In the genomic region with DNA sequence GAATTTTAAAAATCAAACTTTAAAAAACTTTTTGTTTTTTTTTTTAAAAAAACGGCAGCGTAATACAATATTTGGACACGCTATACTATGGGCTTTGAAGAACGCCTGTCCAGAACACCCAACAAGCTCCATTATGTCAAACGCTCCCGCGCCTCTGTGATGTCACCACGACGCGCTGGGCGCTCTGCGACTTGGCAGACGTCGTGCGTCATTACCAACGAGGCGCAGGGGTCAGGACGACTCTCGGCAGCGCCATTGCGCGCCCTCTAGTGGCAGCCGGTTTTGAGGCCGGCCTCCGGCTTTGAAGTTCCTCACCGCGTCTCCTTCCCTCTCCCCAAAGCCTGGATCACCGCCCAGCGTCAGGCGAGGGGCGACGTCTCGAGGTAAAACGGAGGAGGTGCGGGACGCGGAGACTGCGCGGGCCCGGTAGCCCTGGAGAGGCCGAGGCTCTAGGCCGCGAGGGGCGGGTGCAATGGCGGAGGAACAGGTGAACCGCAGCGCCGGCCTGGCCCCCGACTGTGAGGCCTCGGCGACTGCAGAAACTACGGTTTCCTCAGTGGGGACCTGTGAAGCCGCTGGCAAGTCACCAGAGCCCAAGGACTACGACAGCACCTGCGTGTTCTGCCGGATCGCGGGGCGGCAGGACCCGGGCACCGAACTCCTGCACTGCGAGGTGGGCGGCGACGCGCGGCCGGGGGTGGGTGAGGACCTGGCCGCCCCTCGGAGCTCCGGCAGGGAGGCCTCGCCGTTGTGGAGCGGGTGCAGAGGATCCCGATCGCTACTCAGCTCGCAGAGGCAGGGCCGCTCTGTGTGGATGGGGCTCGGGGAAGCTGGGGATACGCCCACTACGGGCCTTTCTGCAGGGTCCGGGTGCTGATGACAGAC, we compare ENCODE assay signal across 1 cellular context.
TF ChIP-seq lines count a peak whose summit lies in the region.

A gene (plus strand): TSS at position 265 of the 885 bp plus-strand sequence. CDS start 208 bp downstream, at position 473.

TF ChIP-seq in GM23338, 12 proteins besides CTCF, POLR2A, EP300 and RAD21 (continued from another document):
- TF ChIP-seq, protein P1, sequence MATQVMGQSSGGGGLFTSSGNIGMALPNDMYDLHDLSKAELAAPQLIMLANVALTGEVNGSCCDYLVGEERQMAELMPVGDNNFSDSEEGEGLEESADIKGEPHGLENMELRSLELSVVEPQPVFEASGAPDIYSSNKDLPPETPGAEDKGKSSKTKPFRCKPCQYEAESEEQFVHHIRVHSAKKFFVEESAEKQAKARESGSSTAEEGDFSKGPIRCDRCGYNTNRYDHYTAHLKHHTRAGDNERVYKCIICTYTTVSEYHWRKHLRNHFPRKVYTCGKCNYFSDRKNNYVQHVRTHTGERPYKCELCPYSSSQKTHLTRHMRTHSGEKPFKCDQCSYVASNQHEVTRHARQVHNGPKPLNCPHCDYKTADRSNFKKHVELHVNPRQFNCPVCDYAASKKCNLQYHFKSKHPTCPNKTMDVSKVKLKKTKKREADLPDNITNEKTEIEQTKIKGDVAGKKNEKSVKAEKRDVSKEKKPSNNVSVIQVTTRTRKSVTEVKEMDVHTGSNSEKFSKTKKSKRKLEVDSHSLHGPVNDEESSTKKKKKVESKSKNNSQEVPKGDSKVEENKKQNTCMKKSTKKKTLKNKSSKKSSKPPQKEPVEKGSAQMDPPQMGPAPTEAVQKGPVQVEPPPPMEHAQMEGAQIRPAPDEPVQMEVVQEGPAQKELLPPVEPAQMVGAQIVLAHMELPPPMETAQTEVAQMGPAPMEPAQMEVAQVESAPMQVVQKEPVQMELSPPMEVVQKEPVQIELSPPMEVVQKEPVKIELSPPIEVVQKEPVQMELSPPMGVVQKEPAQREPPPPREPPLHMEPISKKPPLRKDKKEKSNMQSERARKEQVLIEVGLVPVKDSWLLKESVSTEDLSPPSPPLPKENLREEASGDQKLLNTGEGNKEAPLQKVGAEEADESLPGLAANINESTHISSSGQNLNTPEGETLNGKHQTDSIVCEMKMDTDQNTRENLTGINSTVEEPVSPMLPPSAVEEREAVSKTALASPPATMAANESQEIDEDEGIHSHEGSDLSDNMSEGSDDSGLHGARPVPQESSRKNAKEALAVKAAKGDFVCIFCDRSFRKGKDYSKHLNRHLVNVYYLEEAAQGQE (IDR thresholded peaks at IDR 0.05; ENCODE audit: unreplicated experiment): no peak
- TF ChIP-seq STAT1 (IDR thresholded peaks at IDR 0.05; ENCODE audit: unreplicated experiment) (no peak), JUNB (IDR thresholded peaks at IDR 0.05; ENCODE audit: unreplicated experiment) (no peak), CREB1 (CRISPR knock-in tag; IDR thresholded peaks at IDR 0.05; ENCODE audit: low read depth) (peak; percentile 98), POLR2AphosphoS5 (IDR thresholded peaks at IDR 0.05; ENCODE audit: low read depth) (peak; percentile 66), NANOG (IDR thresholded peaks at IDR 0.05; ENCODE audit: borderline replicate concordance) (0 out of 2 replicates have a peak, but pooled peaks have one; percentile 19), EZH2phosphoT487 (IDR thresholded peaks at IDR 0.05; ENCODE audit: unreplicated experiment) (no peak), ZNF114 (CRISPR knock-in tag; IDR thresholded peaks at IDR 0.05) (no peak)
- TF ChIP-seq, protein P2, sequence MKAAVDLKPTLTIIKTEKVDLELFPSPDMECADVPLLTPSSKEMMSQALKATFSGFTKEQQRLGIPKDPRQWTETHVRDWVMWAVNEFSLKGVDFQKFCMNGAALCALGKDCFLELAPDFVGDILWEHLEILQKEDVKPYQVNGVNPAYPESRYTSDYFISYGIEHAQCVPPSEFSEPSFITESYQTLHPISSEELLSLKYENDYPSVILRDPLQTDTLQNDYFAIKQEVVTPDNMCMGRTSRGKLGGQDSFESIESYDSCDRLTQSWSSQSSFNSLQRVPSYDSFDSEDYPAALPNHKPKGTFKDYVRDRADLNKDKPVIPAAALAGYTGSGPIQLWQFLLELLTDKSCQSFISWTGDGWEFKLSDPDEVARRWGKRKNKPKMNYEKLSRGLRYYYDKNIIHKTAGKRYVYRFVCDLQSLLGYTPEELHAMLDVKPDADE (IDR thresholded peaks at IDR 0.05): peak; percentile 74
